Comparison of ENCODE assay signal across 10 cellular contexts in genomic region chr1:87061742-87062156, GRCh38.
DNase-seq lines count a peak whose midpoint lies in the region; ATAC-seq and TF ChIP-seq lines count a peak whose summit lies in the region.
"Had no signal": no experiment of that assay in that cellular context is flagged by ENCODE, and none has a peak within 500 bp of the region (broad histone marks: within the 10 kb centered on the region; RNA-seq: fewer than 3 reads in every experiment).

No MANE protein-coding gene starts in this region.

- no peaks in the 10 kb centered on the region for H3K9me3 ChIP-seq in right atrium auricular region

- peaks cover 0 to 6% of the 10 kb centered on the region in 2 donors for H3K4me1 ChIP-seq in right atrium auricular region

- H3K4me3 Mint-ChIP-seq in activated T-cell treated with anti-CD3 and anti-CD28 coated beads, Interleukin-2, amount 50 U/mL, for 72 hours = peak overlapping the region in 1 of 2 donors; percentile 26
- H3K4me3 Mint-ChIP-seq in stimulated activated naive CD8-positive, alpha-beta T cell treated with anti-CD3 and anti-CD28 coated beads, Interleukin-15, amount 100 ng/mL, for 72 hours = no peak overlapping the region

- H3K36me3 Mint-ChIP-seq in activated T-cell treated with anti-CD3 and anti-CD28 coated beads, Interleukin-2, amount 50 U/mL, for 72 hours (ENCODE audit: insufficient read depth in 2 of 2) = peaks cover 10 to 18% of the 10 kb centered on the region in 2 donors

- H3K27me3 ChIP-seq in right atrium auricular region = no peaks in the 10 kb centered on the region
- H3K27me3 ChIP-seq: brain microvascular endothelial cell had no signal

- peak overlapping the region; percentile 76 for H3K27ac Mint-ChIP-seq in activated T-cell treated with anti-CD3 and anti-CD28 coated beads, Interleukin-2, amount 50 U/mL, for 72 hours
- H3K27ac Mint-ChIP-seq in stimulated activated naive CD8-positive, alpha-beta T cell treated with anti-CD3 and anti-CD28 coated beads, Interleukin-15, amount 100 ng/mL, for 72 hours = peak overlapping the region in 1 of 2 donors; percentile 76

- no peaks in the 10 kb centered on the region for H3K36me3 ChIP-seq in right atrium auricular region
- H3K36me3 ChIP-seq: brain microvascular endothelial cell had no signal

- peak; percentile 81 for ATAC-seq in activated T-cell treated with anti-CD3 and anti-CD28 coated beads, Interleukin-2, amount 50 U/mL, for 72 hours (replicated peaks in 1 of 2)
- peak; percentile 57 for ATAC-seq in HG02943 (IDR thresholded peaks at IDR 0.05; ENCODE audit: low read depth, unreplicated experiment)
- ATAC-seq in stimulated activated naive CD8-positive, alpha-beta T cell treated with anti-CD3 and anti-CD28 coated beads, Interleukin-15, amount 100 ng/mL, for 72 hours = peak; percentile 72

- H3K4me1 Mint-ChIP-seq in activated T-cell treated with anti-CD3 and anti-CD28 coated beads, Interleukin-2, amount 50 U/mL, for 72 hours (ENCODE audit: low read depth) = peaks cover 40% of the 10 kb centered on the region
- H3K4me1 Mint-ChIP-seq in stimulated activated naive CD8-positive, alpha-beta T cell treated with anti-CD3 and anti-CD28 coated beads, Interleukin-15, amount 100 ng/mL, for 72 hours = peaks cover 30% of the 10 kb centered on the region

- no peak overlapping the region for H3K27ac ChIP-seq in right atrium auricular region
- H3K27ac ChIP-seq: brain microvascular endothelial cell, HL-60 had no signal

- no peak for DNase-seq in activated T-cell treated with anti-CD3 and anti-CD28 coated beads, Interleukin-2, amount 50 U/mL, for 72 hours
- no peak for DNase-seq in activated T-cell treated with anti-CD3 and anti-CD28 coated beads, Interleukin-2, amount 50 U/mL, for 1 hour
- DNase-seq in SW480 (ENCODE audit: low spot score) (peak; percentile 3), NCI-H2107 (lab: John Stamatoyannopoulos, UW) (no peak), right atrium auricular region (ENCODE audit: low spot score) (no peak), T-helper 1 cell (no peak)
- DNase-seq in stimulated activated naive CD8-positive, alpha-beta T cell treated with anti-CD3 and anti-CD28 coated beads, Interleukin-15, amount 100 ng/mL, for 72 hours = no peak
- DNase-seq: brain microvascular endothelial cell had no signal

- H3K4me3 ChIP-seq in right atrium auricular region = no peak overlapping the region

- H3K27me3 Mint-ChIP-seq in activated T-cell treated with anti-CD3 and anti-CD28 coated beads, Interleukin-2, amount 50 U/mL, for 72 hours (ENCODE audit: low read depth) = no peaks in the 10 kb centered on the region
- no peaks in the 10 kb centered on the region for H3K27me3 Mint-ChIP-seq in stimulated activated naive CD8-positive, alpha-beta T cell treated with anti-CD3 and anti-CD28 coated beads, Interleukin-15, amount 100 ng/mL, for 72 hours

- peaks cover 7 to 9% of the 10 kb centered on the region in 2 donors for H3K9me3 Mint-ChIP-seq in activated T-cell treated with anti-CD3 and anti-CD28 coated beads, Interleukin-2, amount 50 U/mL, for 72 hours
- peaks cover 12 to 17% of the 10 kb centered on the region in 2 donors for H3K9me3 Mint-ChIP-seq in stimulated activated naive CD8-positive, alpha-beta T cell treated with anti-CD3 and anti-CD28 coated beads, Interleukin-15, amount 100 ng/mL, for 72 hours

- no peak for TF ChIP-seq CTCF in right atrium auricular region (IDR thresholded peaks at IDR 0.05)
